Comparison of ENCODE assay signal across 1 cellular context in genomic region chr1:43991200-43991475, GRCh38.
TF ChIP-seq lines count a peak whose summit lies in the region.

No MANE protein-coding gene starts in this region.

TF ChIP-seq in HepG2, 621 proteins besides CTCF, POLR2A, EP300 and RAD21 (continued from another document):
- TF ChIP-seq, protein P1, sequence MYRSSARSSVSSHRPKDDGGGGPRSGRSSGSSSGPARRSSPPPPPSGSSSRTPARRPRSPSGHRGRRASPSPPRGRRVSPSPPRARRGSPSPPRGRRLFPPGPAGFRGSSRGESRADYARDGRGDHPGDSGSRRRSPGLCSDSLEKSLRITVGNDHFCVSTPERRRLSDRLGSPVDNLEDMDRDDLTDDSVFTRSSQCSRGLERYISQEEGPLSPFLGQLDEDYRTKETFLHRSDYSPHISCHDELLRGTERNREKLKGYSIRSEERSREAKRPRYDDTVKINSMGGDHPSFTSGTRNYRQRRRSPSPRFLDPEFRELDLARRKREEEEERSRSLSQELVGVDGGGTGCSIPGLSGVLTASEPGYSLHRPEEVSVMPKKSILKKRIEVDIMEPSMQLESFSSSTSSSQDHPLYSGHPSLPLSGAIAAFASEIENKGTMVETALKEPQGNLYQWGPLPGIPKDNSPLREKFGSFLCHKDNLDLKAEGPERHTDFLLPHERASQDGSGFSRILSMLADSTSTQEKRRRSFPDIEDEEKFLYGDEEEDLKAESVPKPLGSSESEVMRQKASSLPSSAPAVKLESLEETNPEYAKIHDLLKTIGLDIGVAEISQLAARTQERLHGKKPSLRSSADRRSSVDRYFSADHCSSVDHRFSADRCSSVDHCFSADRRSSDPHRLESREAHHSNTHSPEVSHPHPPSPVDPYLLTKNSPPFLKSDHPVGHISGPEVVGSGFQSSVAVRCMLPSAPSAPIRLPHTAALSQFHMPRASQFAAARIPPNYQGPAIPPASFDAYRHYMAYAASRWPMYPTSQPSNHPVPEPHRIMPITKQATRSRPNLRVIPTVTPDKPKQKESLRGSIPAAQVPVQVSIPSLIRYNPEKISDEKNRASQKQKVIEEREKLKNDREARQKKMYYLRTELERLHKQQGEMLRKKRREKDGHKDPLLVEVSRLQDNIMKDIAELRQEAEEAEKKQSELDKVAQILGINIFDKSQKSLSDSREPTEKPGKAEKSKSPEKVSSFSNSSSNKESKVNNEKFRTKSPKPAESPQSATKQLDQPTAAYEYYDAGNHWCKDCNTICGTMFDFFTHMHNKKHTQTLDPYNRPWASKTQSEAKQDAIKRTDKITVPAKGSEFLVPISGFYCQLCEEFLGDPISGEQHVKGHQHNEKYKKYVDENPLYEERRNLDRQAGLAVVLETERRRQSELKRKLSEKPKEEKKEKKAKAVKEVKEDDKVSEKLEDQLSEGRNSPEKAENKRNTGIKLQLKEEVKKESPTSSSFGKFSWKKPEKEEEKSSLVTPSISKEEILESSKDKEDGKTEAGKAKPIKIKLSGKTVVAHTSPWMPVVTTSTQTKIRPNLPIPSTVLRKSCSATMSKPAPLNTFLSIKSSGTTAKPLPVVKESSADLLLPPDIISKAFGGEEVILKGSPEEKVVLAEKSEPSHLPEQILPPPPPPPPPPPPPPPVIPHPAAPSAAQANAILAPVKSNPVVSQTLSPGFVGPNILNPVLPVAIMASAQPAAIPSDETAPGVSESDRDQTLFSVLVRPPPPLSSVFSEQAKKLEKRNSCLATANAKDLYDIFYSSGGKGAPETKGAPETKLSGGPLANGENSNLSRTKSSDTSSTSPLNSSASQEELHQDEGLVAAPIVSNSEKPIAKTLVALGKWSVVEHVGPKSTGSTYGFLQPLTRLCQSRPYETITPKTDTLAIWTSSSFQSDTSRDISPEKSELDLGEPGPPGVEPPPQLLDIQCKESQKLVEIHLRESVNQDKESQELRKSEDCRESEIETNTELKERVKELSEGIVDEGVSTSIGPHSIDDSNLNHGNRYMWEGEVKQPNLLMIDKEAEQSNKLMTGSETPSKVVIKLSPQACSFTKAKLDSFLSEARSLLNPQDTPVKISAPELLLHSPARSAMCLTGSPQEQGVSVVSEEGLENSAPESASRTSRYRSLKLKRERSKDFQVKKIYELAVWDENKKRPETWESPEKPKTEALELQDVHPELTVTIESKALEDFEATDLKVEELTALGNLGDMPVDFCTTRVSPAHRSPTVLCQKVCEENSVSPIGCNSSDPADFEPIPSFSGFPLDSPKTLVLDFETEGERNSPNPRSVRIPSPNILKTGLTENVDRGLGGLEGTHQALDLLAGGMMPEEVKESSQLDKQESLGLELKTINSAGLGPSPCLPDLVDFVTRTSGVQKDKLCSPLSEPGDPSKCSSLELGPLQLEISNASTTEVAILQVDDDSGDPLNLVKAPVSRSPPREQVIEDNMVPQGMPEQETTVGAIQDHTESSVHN (CRISPR knock-in tag; IDR thresholded peaks at IDR 0.05): no peak
- TF ChIP-seq, protein P2, sequence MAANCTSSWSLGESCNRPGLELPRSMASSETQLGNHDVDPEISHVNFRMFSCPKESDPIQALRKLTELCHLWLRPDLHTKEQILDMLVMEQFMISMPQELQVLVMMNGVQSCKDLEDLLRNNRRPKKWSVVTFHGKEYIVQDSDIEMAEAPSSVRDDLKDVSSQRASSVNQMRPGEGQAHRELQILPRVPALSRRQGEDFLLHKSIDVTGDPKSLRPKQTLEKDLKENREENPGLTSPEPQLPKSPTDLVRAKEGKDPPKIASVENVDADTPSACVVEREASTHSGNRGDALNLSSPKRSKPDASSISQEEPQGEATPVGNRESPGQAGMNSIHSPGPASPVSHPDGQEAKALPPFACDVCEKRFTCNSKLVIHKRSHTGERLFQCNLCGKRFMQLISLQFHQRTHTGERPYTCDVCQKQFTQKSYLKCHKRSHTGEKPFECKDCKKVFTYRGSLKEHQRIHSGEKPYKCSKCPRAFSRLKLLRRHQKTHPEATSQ (CRISPR knock-in tag; IDR thresholded peaks at IDR 0.05; ENCODE audit: borderline replicate concordance): no peak
- TF ChIP-seq ZNF224 (CRISPR knock-in tag; IDR thresholded peaks at IDR 0.05): peak; percentile 42; the same call in 1 of the 2 replicates
- no peak for TF ChIP-seq ZZZ3 (CRISPR knock-in tag; IDR thresholded peaks at IDR 0.05; ENCODE audit: borderline replicate concordance)
- TF ChIP-seq, protein P3, sequence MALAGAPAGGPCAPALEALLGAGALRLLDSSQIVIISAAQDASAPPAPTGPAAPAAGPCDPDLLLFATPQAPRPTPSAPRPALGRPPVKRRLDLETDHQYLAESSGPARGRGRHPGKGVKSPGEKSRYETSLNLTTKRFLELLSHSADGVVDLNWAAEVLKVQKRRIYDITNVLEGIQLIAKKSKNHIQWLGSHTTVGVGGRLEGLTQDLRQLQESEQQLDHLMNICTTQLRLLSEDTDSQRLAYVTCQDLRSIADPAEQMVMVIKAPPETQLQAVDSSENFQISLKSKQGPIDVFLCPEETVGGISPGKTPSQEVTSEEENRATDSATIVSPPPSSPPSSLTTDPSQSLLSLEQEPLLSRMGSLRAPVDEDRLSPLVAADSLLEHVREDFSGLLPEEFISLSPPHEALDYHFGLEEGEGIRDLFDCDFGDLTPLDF (CRISPR knock-in tag; IDR thresholded peaks at IDR 0.05): no peak
- no peak for TF ChIP-seq ZBTB3 (CRISPR knock-in tag; IDR thresholded peaks at IDR 0.05; ENCODE audit: borderline replicate concordance, low read depth)
- TF ChIP-seq PREB (CRISPR knock-in tag; IDR thresholded peaks at IDR 0.05): no peak
- TF ChIP-seq CENPT (CRISPR knock-in tag; IDR thresholded peaks at IDR 0.05; ENCODE audit: low read depth): no peak
- no peak for TF ChIP-seq TBX3 (IDR thresholded peaks at IDR 0.05; ENCODE audit: borderline replicate concordance)
- TF ChIP-seq CBFB (CRISPR knock-in tag; IDR thresholded peaks at IDR 0.05): 0 out of 2 replicates have a peak, but pooled peaks have one; percentile 5
- TF ChIP-seq, protein P4, sequence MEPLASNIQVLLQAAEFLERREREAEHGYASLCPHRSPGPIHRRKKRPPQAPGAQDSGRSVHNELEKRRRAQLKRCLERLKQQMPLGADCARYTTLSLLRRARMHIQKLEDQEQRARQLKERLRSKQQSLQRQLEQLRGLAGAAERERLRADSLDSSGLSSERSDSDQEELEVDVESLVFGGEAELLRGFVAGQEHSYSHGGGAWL (CRISPR knock-in tag; IDR thresholded peaks at IDR 0.05): no peak
- no peak for TF ChIP-seq ZBTB8A (CRISPR knock-in tag; IDR thresholded peaks at IDR 0.05; ENCODE audit: borderline replicate concordance, low read depth)
- TF ChIP-seq THAP11 (CRISPR knock-in tag; IDR thresholded peaks at IDR 0.05): no peak
- TF ChIP-seq ZNF790 (CRISPR knock-in tag; IDR thresholded peaks at IDR 0.05; ENCODE audit: borderline replicate concordance): peak; percentile 6; the same call in 1 of the 2 replicates
- TF ChIP-seq DR1 (CRISPR knock-in tag; IDR thresholded peaks at IDR 0.05): no peak
- 0 out of 2 replicates have a peak, but pooled peaks have one; percentile 3 for TF ChIP-seq MTERF4 (CRISPR knock-in tag; IDR thresholded peaks at IDR 0.05)
- TF ChIP-seq RFXAP (CRISPR knock-in tag; IDR thresholded peaks at IDR 0.05; ENCODE audit: borderline replicate concordance): no peak
- TF ChIP-seq MTF1 (CRISPR knock-in tag; IDR thresholded peaks at IDR 0.05): no peak
- TF ChIP-seq, protein P5, sequence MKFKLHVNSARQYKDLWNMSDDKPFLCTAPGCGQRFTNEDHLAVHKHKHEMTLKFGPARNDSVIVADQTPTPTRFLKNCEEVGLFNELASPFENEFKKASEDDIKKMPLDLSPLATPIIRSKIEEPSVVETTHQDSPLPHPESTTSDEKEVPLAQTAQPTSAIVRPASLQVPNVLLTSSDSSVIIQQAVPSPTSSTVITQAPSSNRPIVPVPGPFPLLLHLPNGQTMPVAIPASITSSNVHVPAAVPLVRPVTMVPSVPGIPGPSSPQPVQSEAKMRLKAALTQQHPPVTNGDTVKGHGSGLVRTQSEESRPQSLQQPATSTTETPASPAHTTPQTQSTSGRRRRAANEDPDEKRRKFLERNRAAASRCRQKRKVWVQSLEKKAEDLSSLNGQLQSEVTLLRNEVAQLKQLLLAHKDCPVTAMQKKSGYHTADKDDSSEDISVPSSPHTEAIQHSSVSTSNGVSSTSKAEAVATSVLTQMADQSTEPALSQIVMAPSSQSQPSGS (CRISPR knock-in tag; IDR thresholded peaks at IDR 0.05): no peak
- TF ChIP-seq ZGPAT (CRISPR knock-in tag; IDR thresholded peaks at IDR 0.05): 0 out of 2 replicates have a peak, but pooled peaks have one; percentile 41
- TF ChIP-seq U2AF2 (IDR thresholded peaks at IDR 0.05; ENCODE audit: low read depth, low read length): no peak
- TF ChIP-seq MXD1 (CRISPR knock-in tag; IDR thresholded peaks at IDR 0.05): no peak
- TF ChIP-seq ZNF12 (CRISPR knock-in tag; IDR thresholded peaks at IDR 0.05): 0 out of 2 replicates have a peak, but pooled peaks have one; percentile 40
- TF ChIP-seq HMG20A (CRISPR knock-in tag; IDR thresholded peaks at IDR 0.05; ENCODE audit: borderline replicate concordance): no peak
TF ChIP-seq in HepG2: peak in this region for 13.
